ENCODE assay signal across 1 cellular context in the genomic region with DNA sequence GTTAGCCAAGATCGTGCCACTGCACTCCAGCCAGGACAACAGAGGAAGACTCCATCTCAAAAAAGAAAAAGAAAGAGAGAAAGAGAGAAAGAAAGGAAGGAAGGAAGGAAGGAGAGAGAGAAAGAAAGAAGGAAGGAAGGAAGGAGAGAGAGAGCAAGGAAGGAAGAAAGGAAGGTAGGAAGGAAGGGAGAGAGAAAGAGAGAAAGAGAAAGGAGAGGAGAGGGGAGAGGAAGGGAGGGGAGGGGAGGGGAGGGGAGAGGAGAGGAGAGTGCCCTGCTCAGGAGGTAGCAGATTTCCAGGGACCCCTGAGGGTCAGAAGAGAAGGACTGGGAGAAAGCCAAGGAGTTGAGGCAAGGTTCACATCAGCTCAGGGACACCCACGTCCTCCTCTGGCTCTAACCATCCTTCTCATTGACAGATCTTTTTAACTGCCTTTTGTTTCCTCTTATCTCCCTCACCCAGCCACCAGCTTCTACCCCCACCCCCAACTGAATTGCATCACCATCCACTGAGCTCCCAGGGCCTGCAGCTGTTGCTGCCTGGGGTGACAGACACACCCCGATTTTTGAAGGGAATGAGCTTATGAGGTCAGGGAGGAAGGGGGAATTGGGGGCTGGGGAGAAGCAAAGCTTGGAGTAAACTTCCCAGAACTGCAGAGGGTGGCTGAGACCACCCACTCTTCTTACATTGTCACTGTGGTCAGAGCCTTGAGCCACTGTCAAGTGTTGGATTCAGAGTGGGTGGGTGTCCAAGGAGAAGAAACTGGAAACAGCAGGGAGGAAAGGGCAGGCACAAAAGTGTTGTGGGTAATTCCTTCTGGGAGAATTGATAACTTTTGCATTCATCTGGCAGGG.
TF ChIP-seq lines count a peak whose summit lies in the region.

No MANE protein-coding gene starts in this region.

TF ChIP-seq in K562, 482 proteins besides CTCF, POLR2A, EP300 and RAD21 (continued from another document and continues in another):
- TF ChIP-seq, protein P1, sequence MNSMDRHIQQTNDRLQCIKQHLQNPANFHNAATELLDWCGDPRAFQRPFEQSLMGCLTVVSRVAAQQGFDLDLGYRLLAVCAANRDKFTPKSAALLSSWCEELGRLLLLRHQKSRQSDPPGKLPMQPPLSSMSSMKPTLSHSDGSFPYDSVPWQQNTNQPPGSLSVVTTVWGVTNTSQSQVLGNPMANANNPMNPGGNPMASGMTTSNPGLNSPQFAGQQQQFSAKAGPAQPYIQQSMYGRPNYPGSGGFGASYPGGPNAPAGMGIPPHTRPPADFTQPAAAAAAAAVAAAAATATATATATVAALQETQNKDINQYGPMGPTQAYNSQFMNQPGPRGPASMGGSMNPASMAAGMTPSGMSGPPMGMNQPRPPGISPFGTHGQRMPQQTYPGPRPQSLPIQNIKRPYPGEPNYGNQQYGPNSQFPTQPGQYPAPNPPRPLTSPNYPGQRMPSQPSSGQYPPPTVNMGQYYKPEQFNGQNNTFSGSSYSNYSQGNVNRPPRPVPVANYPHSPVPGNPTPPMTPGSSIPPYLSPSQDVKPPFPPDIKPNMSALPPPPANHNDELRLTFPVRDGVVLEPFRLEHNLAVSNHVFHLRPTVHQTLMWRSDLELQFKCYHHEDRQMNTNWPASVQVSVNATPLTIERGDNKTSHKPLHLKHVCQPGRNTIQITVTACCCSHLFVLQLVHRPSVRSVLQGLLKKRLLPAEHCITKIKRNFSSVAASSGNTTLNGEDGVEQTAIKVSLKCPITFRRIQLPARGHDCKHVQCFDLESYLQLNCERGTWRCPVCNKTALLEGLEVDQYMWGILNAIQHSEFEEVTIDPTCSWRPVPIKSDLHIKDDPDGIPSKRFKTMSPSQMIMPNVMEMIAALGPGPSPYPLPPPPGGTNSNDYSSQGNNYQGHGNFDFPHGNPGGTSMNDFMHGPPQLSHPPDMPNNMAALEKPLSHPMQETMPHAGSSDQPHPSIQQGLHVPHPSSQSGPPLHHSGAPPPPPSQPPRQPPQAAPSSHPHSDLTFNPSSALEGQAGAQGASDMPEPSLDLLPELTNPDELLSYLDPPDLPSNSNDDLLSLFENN (IDR thresholded peaks at IDR 0.05; ENCODE audit: low read depth in 2 of 2, low read length in 2 of 2) = peak in 1 of 2 experiments; percentile 98; a peak in 2 of 4 replicates
- TF ChIP-seq ATF7 (IDR thresholded peaks at IDR 0.05) (peak; percentile 97), RBM39 (optimal IDR thresholded peaks at IDR 0.05; ENCODE audit: low read depth, low read length) (peak; percentile 86), SIN3A (IDR thresholded peaks at IDR 0.05; ENCODE audit: borderline replicate concordance in 2 of 2, control insufficient read depth in 1 of 2, low read depth in 2 of 2, low read length in 2 of 2) (peak; percentile 49 to 91; a peak in 3 of 4 replicates), PHB2 (IDR thresholded peaks at IDR 0.05; ENCODE audit: low read depth) (peak; percentile 95), ZKSCAN1 (IDR thresholded peaks at IDR 0.05; ENCODE audit: low read depth, low read length) (peak; percentile 77; the same call in 1 of the 2 replicates), TCF3 (CRISPR knock-in tag; IDR thresholded peaks at IDR 0.05) (peak; percentile 99), ZNF140 (CRISPR knock-in tag; IDR thresholded peaks at IDR 0.05) (no peak), FOXM1 (IDR thresholded peaks at IDR 0.05; ENCODE audit: low read depth) (peak; percentile 95), FOXM1 (CRISPR knock-in tag; IDR thresholded peaks at IDR 0.05; ENCODE audit: low read depth) (no peak), NELFE (IDR thresholded peaks at IDR 0.05; ENCODE audit: insufficient read depth, insufficient read length) (no peak), COPS2 (conservative IDR thresholded peaks at IDR 0.05) (no peak), NFATC3 (IDR thresholded peaks at IDR 0.05) (peak; percentile 89), ZKSCAN8 (CRISPR knock-in tag; IDR thresholded peaks at IDR 0.05) (peak; percentile 88), ZC3H4 (CRISPR knock-in tag; IDR thresholded peaks at IDR 0.05; ENCODE audit: borderline replicate concordance) (no peak), MEIS2 (IDR thresholded peaks at IDR 0.05; ENCODE audit: partially characterized antibody) (peak; percentile 99)
- TF ChIP-seq, protein P2, sequence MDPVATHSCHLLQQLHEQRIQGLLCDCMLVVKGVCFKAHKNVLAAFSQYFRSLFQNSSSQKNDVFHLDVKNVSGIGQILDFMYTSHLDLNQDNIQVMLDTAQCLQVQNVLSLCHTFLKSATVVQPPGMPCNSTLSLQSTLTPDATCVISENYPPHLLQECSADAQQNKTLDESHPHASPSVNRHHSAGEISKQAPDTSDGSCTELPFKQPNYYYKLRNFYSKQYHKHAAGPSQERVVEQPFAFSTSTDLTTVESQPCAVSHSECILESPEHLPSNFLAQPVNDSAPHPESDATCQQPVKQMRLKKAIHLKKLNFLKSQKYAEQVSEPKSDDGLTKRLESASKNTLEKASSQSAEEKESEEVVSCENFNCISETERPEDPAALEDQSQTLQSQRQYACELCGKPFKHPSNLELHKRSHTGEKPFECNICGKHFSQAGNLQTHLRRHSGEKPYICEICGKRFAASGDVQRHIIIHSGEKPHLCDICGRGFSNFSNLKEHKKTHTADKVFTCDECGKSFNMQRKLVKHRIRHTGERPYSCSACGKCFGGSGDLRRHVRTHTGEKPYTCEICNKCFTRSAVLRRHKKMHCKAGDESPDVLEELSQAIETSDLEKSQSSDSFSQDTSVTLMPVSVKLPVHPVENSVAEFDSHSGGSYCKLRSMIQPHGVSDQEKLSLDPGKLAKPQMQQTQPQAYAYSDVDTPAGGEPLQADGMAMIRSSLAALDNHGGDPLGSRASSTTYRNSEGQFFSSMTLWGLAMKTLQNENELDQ (CRISPR knock-in tag; IDR thresholded peaks at IDR 0.05; ENCODE audit: borderline replicate concordance) = no peak
- TF ChIP-seq, protein P3, sequence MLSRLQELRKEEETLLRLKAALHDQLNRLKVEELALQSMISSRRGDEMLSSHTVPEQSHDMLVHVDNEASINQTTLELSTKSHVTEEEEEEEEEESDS (CRISPR knock-in tag; IDR thresholded peaks at IDR 0.05) = no peak
- TF ChIP-seq, protein P4, sequence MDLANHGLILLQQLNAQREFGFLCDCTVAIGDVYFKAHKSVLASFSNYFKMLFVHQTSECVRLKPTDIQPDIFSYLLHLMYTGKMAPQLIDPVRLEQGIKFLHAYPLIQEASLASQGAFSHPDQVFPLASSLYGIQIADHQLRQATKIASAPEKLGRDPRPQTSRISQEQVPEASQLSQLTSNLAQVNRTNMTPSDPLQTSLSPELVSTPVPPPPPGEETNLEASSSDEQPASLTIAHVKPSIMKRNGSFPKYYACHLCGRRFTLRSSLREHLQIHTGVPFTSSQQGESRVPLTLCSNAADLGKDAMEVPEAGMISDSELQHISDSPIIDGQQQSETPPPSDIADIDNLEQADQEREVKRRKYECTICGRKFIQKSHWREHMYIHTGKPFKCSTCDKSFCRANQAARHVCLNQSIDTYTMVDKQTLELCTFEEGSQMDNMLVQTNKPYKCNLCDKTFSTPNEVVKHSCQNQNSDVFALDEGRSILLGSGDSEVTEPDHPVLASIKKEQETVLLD (IDR thresholded peaks at IDR 0.05) = peak; percentile 83
- TF ChIP-seq, protein P5, sequence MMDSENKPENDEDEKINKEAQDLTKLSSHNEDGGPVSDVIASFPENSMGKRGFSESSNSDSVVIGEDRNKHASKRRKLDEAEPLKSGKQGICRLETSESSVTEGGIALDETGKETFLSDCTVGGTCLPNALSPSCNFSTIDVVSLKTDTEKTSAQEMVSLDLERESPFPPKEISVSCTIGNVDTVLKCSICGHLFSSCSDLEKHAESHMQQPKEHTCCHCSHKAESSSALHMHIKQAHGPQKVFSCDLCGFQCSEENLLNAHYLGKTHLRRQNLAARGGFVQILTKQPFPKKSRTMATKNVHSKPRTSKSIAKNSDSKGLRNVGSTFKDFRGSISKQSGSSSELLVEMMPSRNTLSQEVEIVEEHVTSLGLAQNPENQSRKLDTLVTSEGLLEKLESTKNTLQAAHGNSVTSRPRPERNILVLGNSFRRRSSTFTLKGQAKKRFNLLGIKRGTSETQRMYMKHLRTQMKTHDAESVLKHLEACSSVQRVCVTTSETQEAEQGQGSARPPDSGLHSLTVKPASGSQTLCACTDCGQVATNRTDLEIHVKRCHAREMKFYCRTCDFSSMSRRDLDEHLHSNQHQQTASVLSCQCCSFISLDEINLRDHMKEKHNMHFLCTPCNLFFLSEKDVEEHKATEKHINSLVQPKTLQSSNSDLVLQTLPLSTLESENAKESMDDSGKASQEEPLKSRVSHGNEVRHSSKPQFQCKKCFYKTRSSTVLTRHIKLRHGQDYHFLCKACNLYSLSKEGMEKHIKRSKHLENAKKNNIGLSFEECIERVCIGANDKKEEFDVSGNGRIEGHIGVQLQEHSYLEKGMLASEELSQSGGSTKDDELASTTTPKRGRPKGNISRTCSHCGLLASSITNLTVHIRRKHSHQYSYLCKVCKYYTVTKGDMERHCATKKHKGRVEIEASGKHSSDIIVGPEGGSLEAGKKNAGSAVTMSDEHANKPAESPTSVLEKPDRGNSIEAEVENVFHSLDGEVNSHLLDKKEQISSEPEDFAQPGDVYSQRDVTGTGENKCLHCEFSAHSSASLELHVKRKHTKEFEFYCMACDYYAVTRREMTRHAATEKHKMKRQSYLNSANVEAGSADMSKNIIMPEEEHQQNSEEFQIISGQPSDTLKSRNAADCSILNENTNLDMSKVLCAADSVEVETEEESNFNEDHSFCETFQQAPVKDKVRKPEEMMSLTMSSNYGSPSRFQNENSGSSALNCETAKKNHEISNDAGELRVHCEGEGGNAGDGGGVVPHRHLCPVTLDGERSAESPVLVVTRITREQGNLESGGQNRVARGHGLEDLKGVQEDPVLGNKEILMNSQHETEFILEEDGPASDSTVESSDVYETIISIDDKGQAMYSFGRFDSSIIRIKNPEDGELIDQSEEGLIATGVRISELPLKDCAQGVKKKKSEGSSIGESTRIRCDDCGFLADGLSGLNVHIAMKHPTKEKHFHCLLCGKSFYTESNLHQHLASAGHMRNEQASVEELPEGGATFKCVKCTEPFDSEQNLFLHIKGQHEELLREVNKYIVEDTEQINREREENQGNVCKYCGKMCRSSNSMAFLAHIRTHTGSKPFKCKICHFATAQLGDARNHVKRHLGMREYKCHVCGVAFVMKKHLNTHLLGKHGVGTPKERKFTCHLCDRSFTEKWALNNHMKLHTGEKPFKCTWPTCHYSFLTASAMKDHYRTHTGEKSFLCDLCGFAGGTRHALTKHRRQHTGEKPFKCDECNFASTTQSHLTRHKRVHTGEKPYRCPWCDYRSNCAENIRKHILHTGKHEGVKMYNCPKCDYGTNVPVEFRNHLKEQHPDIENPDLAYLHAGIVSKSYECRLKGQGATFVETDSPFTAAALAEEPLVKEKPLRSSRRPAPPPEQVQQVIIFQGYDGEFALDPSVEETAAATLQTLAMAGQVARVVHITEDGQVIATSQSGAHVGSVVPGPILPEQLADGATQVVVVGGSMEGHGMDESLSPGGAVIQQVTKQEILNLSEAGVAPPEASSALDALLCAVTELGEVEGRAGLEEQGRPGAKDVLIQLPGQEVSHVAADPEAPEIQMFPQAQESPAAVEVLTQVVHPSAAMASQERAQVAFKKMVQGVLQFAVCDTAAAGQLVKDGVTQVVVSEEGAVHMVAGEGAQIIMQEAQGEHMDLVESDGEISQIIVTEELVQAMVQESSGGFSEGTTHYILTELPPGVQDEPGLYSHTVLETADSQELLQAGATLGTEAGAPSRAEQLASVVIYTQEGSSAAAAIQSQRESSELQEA (IDR thresholded peaks at IDR 0.05; ENCODE audit: low read depth) = peak; percentile 43; the same call in 1 of the 2 replicates
- TF ChIP-seq, protein P6, sequence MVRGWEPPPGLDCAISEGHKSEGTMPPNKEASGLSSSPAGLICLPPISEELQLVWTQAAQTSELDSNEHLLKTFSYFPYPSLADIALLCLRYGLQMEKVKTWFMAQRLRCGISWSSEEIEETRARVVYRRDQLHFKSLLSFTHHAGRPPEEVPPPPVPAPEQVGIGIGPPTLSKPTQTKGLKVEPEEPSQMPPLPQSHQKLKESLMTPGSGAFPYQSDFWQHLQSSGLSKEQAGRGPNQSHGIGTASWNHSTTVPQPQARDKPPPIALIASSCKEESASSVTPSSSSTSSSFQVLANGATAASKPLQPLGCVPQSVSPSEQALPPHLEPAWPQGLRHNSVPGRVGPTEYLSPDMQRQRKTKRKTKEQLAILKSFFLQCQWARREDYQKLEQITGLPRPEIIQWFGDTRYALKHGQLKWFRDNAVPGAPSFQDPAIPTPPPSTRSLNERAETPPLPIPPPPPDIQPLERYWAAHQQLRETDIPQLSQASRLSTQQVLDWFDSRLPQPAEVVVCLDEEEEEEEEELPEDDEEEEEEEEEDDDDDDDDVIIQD (CRISPR knock-in tag; IDR thresholded peaks at IDR 0.05) = no peak
- TF ChIP-seq, protein P7, sequence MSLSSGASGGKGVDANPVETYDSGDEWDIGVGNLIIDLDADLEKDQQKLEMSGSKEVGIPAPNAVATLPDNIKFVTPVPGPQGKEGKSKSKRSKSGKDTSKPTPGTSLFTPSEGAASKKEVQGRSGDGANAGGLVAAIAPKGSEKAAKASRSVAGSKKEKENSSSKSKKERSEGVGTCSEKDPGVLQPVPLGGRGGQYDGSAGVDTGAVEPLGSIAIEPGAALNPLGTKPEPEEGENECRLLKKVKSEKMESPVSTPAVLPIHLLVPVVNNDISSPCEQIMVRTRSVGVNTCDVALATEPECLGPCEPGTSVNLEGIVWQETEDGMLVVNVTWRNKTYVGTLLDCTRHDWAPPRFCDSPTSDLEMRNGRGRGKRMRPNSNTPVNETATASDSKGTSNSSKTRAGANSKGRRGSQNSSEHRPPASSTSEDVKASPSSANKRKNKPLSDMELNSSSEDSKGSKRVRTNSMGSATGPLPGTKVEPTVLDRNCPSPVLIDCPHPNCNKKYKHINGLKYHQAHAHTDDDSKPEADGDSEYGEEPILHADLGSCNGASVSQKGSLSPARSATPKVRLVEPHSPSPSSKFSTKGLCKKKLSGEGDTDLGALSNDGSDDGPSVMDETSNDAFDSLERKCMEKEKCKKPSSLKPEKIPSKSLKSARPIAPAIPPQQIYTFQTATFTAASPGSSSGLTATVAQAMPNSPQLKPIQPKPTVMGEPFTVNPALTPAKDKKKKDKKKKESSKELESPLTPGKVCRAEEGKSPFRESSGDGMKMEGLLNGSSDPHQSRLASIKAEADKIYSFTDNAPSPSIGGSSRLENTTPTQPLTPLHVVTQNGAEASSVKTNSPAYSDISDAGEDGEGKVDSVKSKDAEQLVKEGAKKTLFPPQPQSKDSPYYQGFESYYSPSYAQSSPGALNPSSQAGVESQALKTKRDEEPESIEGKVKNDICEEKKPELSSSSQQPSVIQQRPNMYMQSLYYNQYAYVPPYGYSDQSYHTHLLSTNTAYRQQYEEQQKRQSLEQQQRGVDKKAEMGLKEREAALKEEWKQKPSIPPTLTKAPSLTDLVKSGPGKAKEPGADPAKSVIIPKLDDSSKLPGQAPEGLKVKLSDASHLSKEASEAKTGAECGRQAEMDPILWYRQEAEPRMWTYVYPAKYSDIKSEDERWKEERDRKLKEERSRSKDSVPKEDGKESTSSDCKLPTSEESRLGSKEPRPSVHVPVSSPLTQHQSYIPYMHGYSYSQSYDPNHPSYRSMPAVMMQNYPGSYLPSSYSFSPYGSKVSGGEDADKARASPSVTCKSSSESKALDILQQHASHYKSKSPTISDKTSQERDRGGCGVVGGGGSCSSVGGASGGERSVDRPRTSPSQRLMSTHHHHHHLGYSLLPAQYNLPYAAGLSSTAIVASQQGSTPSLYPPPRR (CRISPR knock-in tag; IDR thresholded peaks at IDR 0.05; ENCODE audit: borderline replicate concordance) = peak; percentile 96; the same call in 1 of the 2 replicates
